ENCODE assay signal across 24 cellular contexts in genomic region chr6:155954149-155954548, GRCh38.
DNase-seq lines count a peak whose midpoint lies in the region; ATAC-seq, FAIRE-seq and TF ChIP-seq lines count a peak whose summit lies in the region.
"Had no signal": no experiment of that assay in that cellular context is flagged by ENCODE, and none has a peak within 500 bp of the region (broad histone marks: within the 10 kb centered on the region; RNA-seq: fewer than 3 reads in every experiment).

No MANE protein-coding gene starts in this region.

- no peak overlapping the region for H2BK20ac ChIP-seq in IMR-90 (ENCODE audit: low read depth, low read length)

- H3K4me1 Mint-ChIP-seq in CD4-positive, alpha-beta memory T cell = no peaks in the 10 kb centered on the region
- peaks cover 3% of the 10 kb centered on the region for H3K4me1 Mint-ChIP-seq in activated naive CD8-positive, alpha-beta T cell treated with anti-CD3 and anti-CD28 coated beads for 36 hours
- H3K4me1 Mint-ChIP-seq: CD4-positive, CD25-positive, alpha-beta regulatory T cell had no signal

- no peak overlapping the region for H3K14ac ChIP-seq in IMR-90 (replicated peaks; ENCODE audit: low read depth, low read length)

- H3K4me3 Mint-ChIP-seq in CD4-positive, alpha-beta memory T cell = no peak overlapping the region
- no peak overlapping the region for H3K4me3 Mint-ChIP-seq in activated naive CD8-positive, alpha-beta T cell treated with anti-CD3 and anti-CD28 coated beads for 36 hours
- H3K4me3 Mint-ChIP-seq: CD14-positive monocyte; CD4-positive, CD25-positive, alpha-beta regulatory T cell; CD8-positive, alpha-beta T cell had no signal

- H3K79me1 ChIP-seq in IMR-90 (ENCODE audit: low read depth in 1 of 2, low read length in 2 of 2) = no peaks in the 10 kb centered on the region

- H4K8ac ChIP-seq in IMR-90 (ENCODE audit: low read depth in 2 of 2, low read length in 2 of 2) = no peak overlapping the region

- H4K5ac ChIP-seq in IMR-90 (ENCODE audit: low read depth, low read length) = no peak overlapping the region

- no peak for TF ChIP-seq CTCF in HepG2 (CRISPR knock-in tag; IDR thresholded peaks at IDR 0.05)
- no peak for TF ChIP-seq CTCF in right lobe of liver (IDR thresholded peaks at IDR 0.05)
- TF ChIP-seq CTCF in IMR-90 (conservative IDR thresholded peaks at IDR 0.05; ENCODE audit: low read depth, low read length) = no peak
- TF ChIP-seq CTCF in esophagus muscularis mucosa (IDR thresholded peaks at IDR 0.05) = no peak

- DNase-seq in HepG2 (ENCODE audit: low spot score) (no peak), right lobe of liver (no peak), IMR-90 (no peak), esophagus muscularis mucosa (ENCODE audit: extremely low spot score) (peak; percentile 47), small intestine (peak; percentile 38)
- DNase-seq in CD4-positive, alpha-beta memory T cell = no peak
- DNase-seq in activated naive CD8-positive, alpha-beta T cell treated with anti-CD3 and anti-CD28 coated beads for 36 hours = no peak
- DNase-seq: ACHN; BE2C; C1 segment of cervical spinal cord; Caco-2; Calu3; CD4-positive, CD25-positive, alpha-beta regulatory T cell; CD8-positive, alpha-beta T cell; DMS79 treated with DMSO at 0.1 percent for 48 hours; GF-D8 had no signal

- no peak overlapping the region for H2AK9ac ChIP-seq in IMR-90 (replicated peaks; ENCODE audit: low read depth, low read length, poor library complexity)

- ATAC-seq in HepG2 (no peak), right lobe of liver (no peak), IMR-90 (ENCODE audit: low read depth) (no peak), HG03520 (IDR thresholded peaks at IDR 0.05; ENCODE audit: unreplicated experiment) (no peak)
- ATAC-seq: CD8-positive, alpha-beta T cell had no signal

- no peak overlapping the region for H3K23ac ChIP-seq in IMR-90 (ENCODE audit: low read depth, low read length)

- H2BK15ac ChIP-seq in IMR-90 (ENCODE audit: low read depth, low read length) = no peak overlapping the region

- CTCF ChIA-PET in HepG2 (lab: Yijun Ruan, JAX; ENCODE audit: low intra/inter-chr PET ratio, low total read pairs) = no interaction called here
- CTCF ChIA-PET in IMR-90 (lab: Yijun Ruan, JAX) = interaction anchor here (0.6 kb wide), 1 partner anchor 122 kb away, joined by 3 read pairs; no protein-coding TSS in a partner anchor
- CTCF ChIA-PET in CD4-positive, alpha-beta memory T cell (lab: Charles Lee; ENCODE audit: partially characterized antibody) = no interaction called here

- H4K20me1 ChIP-seq in HepG2 (ENCODE audit: insufficient read depth, low read length) (no peaks in the 10 kb centered on the region), IMR-90 (ENCODE audit: insufficient read depth, low read length) (no peaks in the 10 kb centered on the region)
- H4K20me1 ChIP-seq: BLaER1 had no signal

- WGBS in HepG2 (ENCODE audit: low lambda C conversion rate) = 16% methylated on average over 7 of the region's 7 CpGs
- WGBS in right lobe of liver (ENCODE audit: insufficient coverage, low coverage, low lambda C conversion rate, missing lambda C conversion rate) = 58% methylated on average over 7 of the region's 7 CpGs
- no CpG with 5 or more reads among the region's 7 CpGs for WGBS in IMR-90 (ENCODE audit: extremely low coverage in 2 of 2, insufficient read length in 1 of 2), 2 experiments
- WGBS in esophagus muscularis mucosa = 92% methylated on average over 7 of the region's 7 CpGs
- WGBS in small intestine, 3 donors = 35 to 69% (median 53%) methylated on average over 7 of the region's 7 CpGs

- no peak overlapping the region for H3K27ac Mint-ChIP-seq in CD4-positive, alpha-beta memory T cell
- H3K27ac Mint-ChIP-seq in activated naive CD8-positive, alpha-beta T cell treated with anti-CD3 and anti-CD28 coated beads for 36 hours = no peak overlapping the region
- H3K27ac Mint-ChIP-seq: CD4-positive, CD25-positive, alpha-beta regulatory T cell; CD8-positive, alpha-beta T cell had no signal

- no peaks in the 10 kb centered on the region for H3K27me3 ChIP-seq in HepG2 (ENCODE audit: control insufficient read depth in 1 of 2, insufficient read depth in 2 of 2, low read length in 2 of 2)
- H3K27me3 ChIP-seq in right lobe of liver = no peaks in the 10 kb centered on the region
- H3K27me3 ChIP-seq in IMR-90 (ENCODE audit: control insufficient read depth, insufficient read depth, low read length) = no peaks in the 10 kb centered on the region
- no peaks in the 10 kb centered on the region for H3K27me3 ChIP-seq in esophagus muscularis mucosa
- no peaks in the 10 kb centered on the region for H3K27me3 ChIP-seq in small intestine (ENCODE audit: control insufficient read depth in 2 of 2, insufficient read depth in 2 of 2, low read length in 2 of 2)
- H3K27me3 ChIP-seq in CD4-positive, alpha-beta memory T cell (ENCODE audit: insufficient read depth, low read length) = no peaks in the 10 kb centered on the region
- H3K27me3 ChIP-seq: BE2C, BLaER1 had no signal

- H3K9me3 ChIP-seq in HepG2 (ENCODE audit: low read length) (no peaks in the 10 kb centered on the region), right lobe of liver (no peaks in the 10 kb centered on the region), IMR-90 (ENCODE audit: control insufficient read depth, insufficient read depth, low read length) (no peaks in the 10 kb centered on the region), esophagus muscularis mucosa (no peaks in the 10 kb centered on the region), small intestine (ENCODE audit: control insufficient read depth, low read depth) (no peaks in the 10 kb centered on the region)
- no peaks in the 10 kb centered on the region for H3K9me3 ChIP-seq in CD4-positive, alpha-beta memory T cell (ENCODE audit: control insufficient read depth in 1 of 2, low read length in 2 of 2)
- H3K9me3 ChIP-seq: BE2C, BLaER1, Caco-2 had no signal

- dilution Hi-C loops in IMR-90 (cut with HindIII; ENCODE audit: low sequenced_read_pairs, unreplicated experiment) = no loop called here

- POLR2A ChIA-PET in HepG2 (lab: Yijun Ruan, JAX) (no interaction called here), IMR-90 (lab: Charles Lee; ENCODE audit: unreplicated experiment) (no interaction called here)
- POLR2A ChIA-PET in CD4-positive, alpha-beta memory T cell (lab: Charles Lee; ENCODE audit: partially characterized antibody) = no interaction called here

- peaks cover 0 to 6% of the 10 kb centered on the region in 2 donors for H3K36me3 Mint-ChIP-seq in CD4-positive, alpha-beta memory T cell
- H3K36me3 Mint-ChIP-seq in activated naive CD8-positive, alpha-beta T cell treated with anti-CD3 and anti-CD28 coated beads for 36 hours = no peaks in the 10 kb centered on the region
- H3K36me3 Mint-ChIP-seq: CD14-positive monocyte; CD4-positive, CD25-positive, alpha-beta regulatory T cell; CD8-positive, alpha-beta T cell had no signal

- TF ChIP-seq EP300 in HepG2 (IDR thresholded peaks at IDR 0.05; ENCODE audit: low read depth in 2 of 2, low read length in 2 of 2) = no peak
- TF ChIP-seq EP300 in HepG2 (CRISPR knock-in tag; IDR thresholded peaks at IDR 0.05; ENCODE audit: borderline replicate concordance) = no peak
- no peak for TF ChIP-seq EP300 in esophagus muscularis mucosa (IDR thresholded peaks at IDR 0.05)

- in situ Hi-C loops in HepG2 (cut with HindIII; ENCODE audit: extremely low pct_ligation_motif_present, low pct_unique_long_range_greater_than_20kb) = no loop called here
- in situ Hi-C loops in IMR-90 (cut with MboI; ENCODE audit: low sequenced_read_pairs) = no loop called here

- no peaks in the 10 kb centered on the region for H3K36me3 ChIP-seq in HepG2 (replicated peaks in 1 of 2; ENCODE audit: control insufficient read depth in 1 of 2, insufficient read depth in 2 of 2, low read length in 2 of 2)
- H3K36me3 ChIP-seq in right lobe of liver = no peaks in the 10 kb centered on the region
- H3K36me3 ChIP-seq in IMR-90 (ENCODE audit: control insufficient read depth, insufficient read depth, low read length) = no peaks in the 10 kb centered on the region
- no peaks in the 10 kb centered on the region for H3K36me3 ChIP-seq in esophagus muscularis mucosa
- no peaks in the 10 kb centered on the region for H3K36me3 ChIP-seq in small intestine (ENCODE audit: control insufficient read depth in 2 of 2, insufficient read depth in 2 of 2, low read length in 2 of 2)
- H3K36me3 ChIP-seq in CD4-positive, alpha-beta memory T cell (ENCODE audit: insufficient read depth, low read length) = no peaks in the 10 kb centered on the region
- H3K36me3 ChIP-seq: BE2C, BLaER1 had no signal

- H2BK120ac ChIP-seq in IMR-90 (ENCODE audit: low read depth, low read length) = no peak overlapping the region

- H3K4me2 ChIP-seq in HepG2 (ENCODE audit: low read depth, low read length) = no peak overlapping the region
- H3K4me2 ChIP-seq in IMR-90 (ENCODE audit: low read depth, low read length) = no peak overlapping the region
- H3K4me2 ChIP-seq: BLaER1 had no signal

- H3K4me3 ChIP-seq in HepG2 (replicated peaks in 1 of 3; ENCODE audit: insufficient read depth in 1 of 3, low read depth in 2 of 3, low read length in 3 of 3) (no peak overlapping the region), right lobe of liver (no peak overlapping the region), IMR-90 (ENCODE audit: insufficient read depth, low read depth, low read length) (no peak overlapping the region), esophagus muscularis mucosa (no peak overlapping the region), small intestine (ENCODE audit: low read depth in 1 of 2, low read length in 2 of 2) (no peak overlapping the region)
- no peak overlapping the region for H3K4me3 ChIP-seq in CD4-positive, alpha-beta memory T cell (ENCODE audit: low read length in 2 of 2)
- H3K4me3 ChIP-seq: BLaER1 had no signal

- no peak overlapping the region for H2BK5ac ChIP-seq in IMR-90 (ENCODE audit: low read depth, low read length, poor library complexity, severe bottlenecking)

- H3K18ac ChIP-seq in IMR-90 (ENCODE audit: low read depth, low read length) = no peak overlapping the region

- no peak overlapping the region for H3K56ac ChIP-seq in IMR-90 (ENCODE audit: extremely low read depth, insufficient read depth, low read length)

- H3K4ac ChIP-seq in IMR-90 (ENCODE audit: low read depth, low read length) = no peak overlapping the region

- H3K9ac ChIP-seq in HepG2 (ENCODE audit: insufficient read depth, low read depth, low read length) (no peak overlapping the region), IMR-90 (ENCODE audit: low read depth, low read length) (no peak overlapping the region)
- H3K9ac ChIP-seq: BLaER1 had no signal

- peaks cover 0 to 4% (median 0%) of the 10 kb centered on the region in 8 donors for H3K9me3 Mint-ChIP-seq in CD4-positive, alpha-beta memory T cell
- H3K9me3 Mint-ChIP-seq in activated naive CD8-positive, alpha-beta T cell treated with anti-CD3 and anti-CD28 coated beads for 36 hours = no peaks in the 10 kb centered on the region

- H3K9me1 ChIP-seq in IMR-90 (ENCODE audit: insufficient read depth, low read length) = no peaks in the 10 kb centered on the region

- no peaks in the 10 kb centered on the region for H3K79me2 ChIP-seq in HepG2 (ENCODE audit: insufficient read depth, low read length)

- BruUV-seq in HepG2 (replicated peaks; lab: Mats Ljungman, UMichigan) (no TSS peak), IMR-90 (replicated peaks; lab: Mats Ljungman, UMichigan) (no TSS peak)

- no peaks in the 10 kb centered on the region for H3K27me3 Mint-ChIP-seq in CD4-positive, alpha-beta memory T cell
- H3K27me3 Mint-ChIP-seq in activated naive CD8-positive, alpha-beta T cell treated with anti-CD3 and anti-CD28 coated beads for 36 hours = peaks cover 7% of the 10 kb centered on the region

- intact Hi-C loops in HepG2 (cut with micrococcal nuclease; ENCODE audit: unreplicated experiment) (no loop called here), right lobe of liver (cut with DNase I) (no loop called here), IMR-90 (cut with micrococcal nuclease) (no loop called here), esophagus muscularis mucosa (cut with DNase I) (no loop called here)
- intact Hi-C loops in CD4-positive, alpha-beta memory T cell (cut with micrococcal nuclease) = no loop called here

- no peaks in the 10 kb centered on the region for H3K4me1 ChIP-seq in HepG2 (ENCODE audit: insufficient read depth, low read length)
- no peaks in the 10 kb centered on the region for H3K4me1 ChIP-seq in right lobe of liver
- no peaks in the 10 kb centered on the region for H3K4me1 ChIP-seq in IMR-90 (ENCODE audit: control insufficient read depth, insufficient read depth, low read length)
- H3K4me1 ChIP-seq in esophagus muscularis mucosa = no peaks in the 10 kb centered on the region
- peaks cover 0 to 2% of the 10 kb centered on the region in 2 donors for H3K4me1 ChIP-seq in small intestine (ENCODE audit: control insufficient read depth in 2 of 2, insufficient read depth in 1 of 2, low read depth in 1 of 2, low read length in 1 of 2)
- no peaks in the 10 kb centered on the region for H3K4me1 ChIP-seq in CD4-positive, alpha-beta memory T cell (ENCODE audit: insufficient read depth, low read length)
- H3K4me1 ChIP-seq: BLaER1, Caco-2 had no signal

- H2AFZ ChIP-seq in HepG2 (ENCODE audit: low read length) = no peak overlapping the region
- H2AFZ ChIP-seq in IMR-90 (replicated peaks; ENCODE audit: low read length, poor library complexity) = no peak overlapping the region

- no peak overlapping the region for H2AK5ac ChIP-seq in IMR-90 (ENCODE audit: low read depth, low read length)

- TF ChIP-seq POLR2A in HepG2 (IDR thresholded peaks at IDR 0.05; ENCODE audit: insufficient read depth in 1 of 2, low read depth in 2 of 2, low read length in 2 of 2) = no peak
- no peak for TF ChIP-seq POLR2A in right lobe of liver (IDR thresholded peaks at IDR 0.05)
- TF ChIP-seq POLR2A in IMR-90 (IDR thresholded peaks at IDR 0.05; ENCODE audit: low read depth, low read length) = no peak
- no peak for TF ChIP-seq POLR2A in esophagus muscularis mucosa (IDR thresholded peaks at IDR 0.05; ENCODE audit: low read depth)

- no peak overlapping the region for H4K91ac ChIP-seq in IMR-90 (ENCODE audit: insufficient read depth, low read depth, low read length)

- TF ChIP-seq RAD21 in HepG2 (CRISPR knock-in tag; IDR thresholded peaks at IDR 0.05) (no peak), IMR-90 (IDR thresholded peaks at IDR 0.05; ENCODE audit: low read length) (no peak)

- no peak overlapping the region for H3K27ac ChIP-seq in HepG2 (ENCODE audit: extremely low read length, insufficient read depth, low read length)
- H3K27ac ChIP-seq in right lobe of liver = no peak overlapping the region
- H3K27ac ChIP-seq in IMR-90 (ENCODE audit: insufficient read depth, low read length) = no peak overlapping the region
- no peak overlapping the region for H3K27ac ChIP-seq in esophagus muscularis mucosa (replicated peaks in 1 of 4)
- no peak overlapping the region for H3K27ac ChIP-seq in small intestine (ENCODE audit: low read depth in 1 of 2, low read length in 1 of 2)
- H3K27ac ChIP-seq in CD4-positive, alpha-beta memory T cell (ENCODE audit: low read depth, low read length) = no peak overlapping the region
- H3K27ac ChIP-seq: 22Rv1, BLaER1 had no signal

- no peak for FAIRE-seq in HepG2 (lab: Jason Lieb, UNC)
- no peak for FAIRE-seq in small intestine (lab: Jason Lieb, UNC)
- FAIRE-seq: D721Med, G401.6, GM12891, GM19239 had no signal

Comparison
In these comparisons a context has a peak if more than half of its experiments do, and no peak if none do; other contexts are left out.
1. DNase-seq: peak in esophagus muscularis mucosa (single experiment) and small intestine (single experiment); none in HepG2 (single experiment), right lobe of liver (0 of 3), IMR-90 (single experiment), CD4-positive, alpha-beta memory T cell (0 of 5) and activated naive CD8-positive, alpha-beta T cell treated with anti-CD3 and anti-CD28 coated beads for 36 hours (single experiment).